In genomic region chr11:12061851-12062560, GRCh38 we compare ENCODE assay signal across 18 cellular contexts.
"Had no signal": no experiment of that assay in that cellular context is flagged by ENCODE, and none has a peak within 500 bp of the region (broad histone marks: within the 10 kb centered on the region; RNA-seq: fewer than 3 reads in every experiment).

No MANE protein-coding gene starts in this region.

- H3K9ac ChIP-seq: parathyroid adenoma had no signal

- H3K4me3 Mint-ChIP-seq: activated naive CD4-positive, alpha-beta T cell treated with anti-CD3 and anti-CD28 coated beads, Interleukin-2, amount 10 ng/mL, durations not matched to agents 7 days and 5 days; dendritic cell treated with granulocyte-macrophage colony-stimulating factor and Interleukin-4, amounts not matched to agents 40 ng/mL and 50 ng/mL, for 4 days; stimulated activated memory B cell treated with anti-CD40 and anti-IgM and Interleukin-4, amounts not matched to agents 10 μg/mL and 1 μg/mL and 100 μg/mL, for 72 hours had no signal

- H3K79me2 ChIP-seq: parathyroid adenoma had no signal

- ATAC-seq: activated CD4-positive, CD25-positive, alpha-beta regulatory T cell treated with anti-CD3 and anti-CD28 coated beads, Interleukin-2, amount 50 U/mL, for 24 hours; left colon; stimulated activated memory B cell treated with anti-CD40 and anti-IgM and Interleukin-4, amounts not matched to agents 10 μg/mL and 1 μg/mL and 100 μg/mL, for 72 hours had no signal

- FAIRE-seq: bronchial epithelial cell had no signal

- H3K36me3 Mint-ChIP-seq: activated naive CD4-positive, alpha-beta T cell treated with anti-CD3 and anti-CD28 coated beads, Interleukin-2, amount 10 ng/mL, durations not matched to agents 7 days and 5 days; stimulated activated memory B cell treated with anti-CD40 and anti-IgM and Interleukin-4, amounts not matched to agents 10 μg/mL and 1 μg/mL and 100 μg/mL, for 72 hours had no signal

- H3K4me3 ChIP-seq: ascending aorta, lung had no signal

- H3K27ac ChIP-seq: ascending aorta, parathyroid adenoma had no signal

- H3K27me3 ChIP-seq: ascending aorta had no signal

- H3K4me1 ChIP-seq: parathyroid adenoma had no signal

- H3K4me1 Mint-ChIP-seq: stimulated activated memory B cell treated with anti-CD40 and anti-IgM and Interleukin-4, amounts not matched to agents 10 μg/mL and 1 μg/mL and 100 μg/mL, for 72 hours had no signal

- H3K36me3 ChIP-seq: ascending aorta had no signal

- H3K9me3 ChIP-seq: ascending aorta had no signal

- DNase-seq: activated CD4-positive, alpha-beta T cell treated with anti-CD3 and anti-CD28 coated beads, Interleukin-2, amount 50 U/mL, for 1 hour; activated naive CD4-positive, alpha-beta T cell treated with anti-CD3 and anti-CD28 coated beads, Interleukin-2, amount 10 ng/mL, durations not matched to agents 7 days and 5 days; activated T-cell treated with anti-CD3 and anti-CD28 coated beads, Interleukin-2, amount 50 U/mL, for 1 hour; effector memory CD4-positive, alpha-beta T cell; foreskin melanocyte; left colon; stimulated activated CD4-positive, alpha-beta T cell treated with anti-CD3 and anti-CD28 coated beads, Interleukin-12 subunit alpha, Interleukin-12 subunit beta, amount 100 ng/mL, for 4 hours; stimulated activated CD4-positive, alpha-beta T cell treated with anti-CD3 and anti-CD28 coated beads, Interleukin-2, amount 100 ng/mL, for 24 hours; substantia nigra; T-helper 9 cell; trophoblast cell had no signal

- H2AFZ ChIP-seq: parathyroid adenoma had no signal

- H3K27ac Mint-ChIP-seq: activated naive CD4-positive, alpha-beta T cell treated with anti-CD3 and anti-CD28 coated beads, Interleukin-2, amount 10 ng/mL, durations not matched to agents 7 days and 5 days; dendritic cell treated with granulocyte-macrophage colony-stimulating factor and Interleukin-4, amounts not matched to agents 40 ng/mL and 50 ng/mL, for 4 days; stimulated activated memory B cell treated with anti-CD40 and anti-IgM and Interleukin-4, amounts not matched to agents 10 μg/mL and 1 μg/mL and 100 μg/mL, for 72 hours had no signal
